ENCODE assay signal across 8 cellular contexts in the genomic region with DNA sequence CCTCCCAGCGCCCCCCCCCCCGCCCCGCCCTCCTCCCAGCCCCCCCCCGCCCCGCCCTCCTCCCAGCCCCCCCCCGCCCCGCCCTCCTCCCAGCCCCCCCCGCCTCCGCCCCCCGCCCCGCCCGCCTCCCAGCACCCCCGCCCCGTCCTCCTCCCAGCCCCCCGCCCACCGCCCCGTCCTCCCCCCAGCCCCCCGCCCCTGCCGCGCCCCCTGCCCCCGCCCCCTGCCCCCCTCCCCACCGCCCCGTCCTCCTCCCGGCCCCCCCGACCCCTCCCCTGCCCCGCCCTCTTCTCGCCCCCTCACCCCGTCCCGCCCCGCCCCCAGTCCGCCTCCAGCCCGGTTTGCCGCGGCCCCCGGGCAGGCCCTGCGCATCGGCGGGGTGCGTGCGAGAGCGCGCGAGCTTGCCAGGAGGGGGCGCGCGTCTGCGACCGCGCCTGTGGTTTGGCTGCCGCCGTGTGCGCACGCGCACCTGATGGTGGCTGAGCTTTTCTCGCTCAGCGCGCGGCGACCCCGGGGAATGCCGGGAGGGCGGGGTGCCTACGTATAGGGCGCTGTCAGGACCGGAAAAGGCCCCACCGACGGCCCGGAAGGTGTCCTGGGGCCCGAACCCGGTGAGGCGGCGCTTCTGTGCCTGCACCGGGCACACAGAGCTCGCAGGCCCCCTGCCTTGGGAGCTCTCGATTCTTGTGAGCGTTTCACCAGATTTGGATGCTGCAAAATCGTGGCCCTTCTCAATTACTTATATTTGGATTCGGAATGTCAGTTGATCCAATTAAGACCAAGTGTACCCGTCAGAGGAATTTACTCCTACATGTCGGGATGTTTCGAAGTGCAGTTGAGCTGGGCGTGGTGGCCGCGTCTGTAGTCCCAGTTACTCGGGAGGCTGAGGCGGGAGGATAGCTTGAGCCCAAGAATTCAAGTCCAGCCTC. TPM values are rescaled to one million over a fixed set of nuclear protein-coding genes. Genes with fewer than 3 reads are reported as not detected.
DNase-seq lines count a peak whose midpoint lies in the region; ATAC-seq and TF ChIP-seq lines count a peak whose summit lies in the region.

No MANE protein-coding gene starts in this region.

- peak overlapping the region; percentile 46 for H3K4me3 ChIP-seq in MG63
- peak overlapping the region; percentile 58 for H3K4me3 ChIP-seq in fibroblast of villous mesenchyme (ENCODE audit: low read depth, low read length)

- peaks cover 7% of the 10 kb centered on the region for H3K27me3 Mint-ChIP-seq in neural crest cell (ENCODE audit: low read depth)
- no peaks in the 10 kb centered on the region for H3K27me3 Mint-ChIP-seq in stimulated activated naive CD8-positive, alpha-beta T cell treated with anti-CD3 and anti-CD28 coated beads, Interleukin-15, amount 100 ng/mL, for 72 hours

- H3K4me3 Mint-ChIP-seq in neural crest cell: peak overlapping the region; percentile 84
- H3K4me3 Mint-ChIP-seq in stimulated activated naive CD8-positive, alpha-beta T cell treated with anti-CD3 and anti-CD28 coated beads, Interleukin-15, amount 100 ng/mL, for 72 hours: peak overlapping the region; percentile 88 to 89

- TF ChIP-seq CTCF in fibroblast of villous mesenchyme (IDR thresholded peaks at IDR 0.05; ENCODE audit: insufficient read depth, low read depth, low read length) (peak; percentile 60), neural crest cell (conservative IDR thresholded peaks at IDR 0.05) (peak; percentile 78)

- peak; percentile 96 for ATAC-seq in stimulated activated naive CD8-positive, alpha-beta T cell treated with anti-CD3 and anti-CD28 coated beads, Interleukin-15, amount 100 ng/mL, for 72 hours

- H3K27ac Mint-ChIP-seq in neural crest cell (ENCODE audit: unreplicated experiment): peak overlapping the region; percentile 6
- H3K27ac Mint-ChIP-seq in stimulated activated naive CD8-positive, alpha-beta T cell treated with anti-CD3 and anti-CD28 coated beads, Interleukin-15, amount 100 ng/mL, for 72 hours: peak overlapping the region; percentile 96 to 97

- TF ChIP-seq POLR2A in Raji (IDR thresholded peaks at IDR 0.05; ENCODE audit: insufficient read depth, low read depth, low read length): peak; percentile 94

- no peaks in the 10 kb centered on the region for H3K9me3 Mint-ChIP-seq in neural crest cell
- peaks cover 0 to 13% of the 10 kb centered on the region in 2 donors for H3K9me3 Mint-ChIP-seq in stimulated activated naive CD8-positive, alpha-beta T cell treated with anti-CD3 and anti-CD28 coated beads, Interleukin-15, amount 100 ng/mL, for 72 hours

- no peaks in the 10 kb centered on the region for H3K36me3 Mint-ChIP-seq in neural crest cell (ENCODE audit: low read depth)

- H3K9me3 ChIP-seq in MG63: no peaks in the 10 kb centered on the region

- peaks cover 25% of the 10 kb centered on the region for H3K4me1 Mint-ChIP-seq in neural crest cell
- H3K4me1 Mint-ChIP-seq in stimulated activated naive CD8-positive, alpha-beta T cell treated with anti-CD3 and anti-CD28 coated beads, Interleukin-15, amount 100 ng/mL, for 72 hours: peaks cover 44% of the 10 kb centered on the region

- no peaks in the 10 kb centered on the region for H3K27me3 ChIP-seq in MG63

- H3K36me3 ChIP-seq in MG63: peaks cover 18% of the 10 kb centered on the region

- DNase-seq in GM03348 (ENCODE audit: low spot score): peak; percentile 97
- peak; percentile 91 for DNase-seq in HCEC 1CT
- peak; percentile 96 for DNase-seq in MG63
- peak; percentile 99 for DNase-seq in activated effector memory CD4-positive, alpha-beta T cell treated with anti-CD3 and anti-CD28 coated beads, Interleukin-2, amount 50 U/mL, for 16 hours
- peak; percentile 93 for DNase-seq in fibroblast of villous mesenchyme (ENCODE audit: low read depth)
- DNase-seq in neural crest cell (ENCODE audit: low read depth, low spot score): peak; percentile 97
- DNase-seq in stimulated activated naive CD8-positive, alpha-beta T cell treated with anti-CD3 and anti-CD28 coated beads, Interleukin-15, amount 100 ng/mL, for 72 hours: peak; percentile 97 to 98

RNA-seq across cellular contexts. Expression of a gene that starts 0.5 kb away (rescaled TPM):
- total RNA-seq in MG63 (2014; rRNA removed; shearing (Covaris generic); ENCODE audit: low replicate concordance): 50.6 and 61.7 TPM in 2 replicates
- total RNA-seq in fibroblast of villous mesenchyme (22.9 and 27.1 TPM in 2 replicates), neural crest cell (72.4 and 73.8 TPM in 2 replicates)

RNA-seq across cellular contexts. Expression of a gene that starts 36.1 kb away (rescaled TPM):
- total RNA-seq in MG63 (2014; rRNA removed; shearing (Covaris generic); ENCODE audit: low replicate concordance): 465 and 558 TPM in 2 replicates
- 177 and 221 TPM in 2 replicates for total RNA-seq in fibroblast of villous mesenchyme
- 11.1 and 12.3 TPM in 2 replicates for total RNA-seq in neural crest cell

RNA-seq across cellular contexts. Expression of a gene that starts 44.2 kb away (rescaled TPM):
- 7.9 and 19.0 TPM in 2 replicates for total RNA-seq in MG63 (2014; rRNA removed; shearing (Covaris generic); ENCODE audit: low replicate concordance)
- 13.8 and 14.8 TPM in 2 replicates for total RNA-seq in fibroblast of villous mesenchyme
- 25.7 and 26.5 TPM in 2 replicates for total RNA-seq in neural crest cell

Comparison
In these comparisons a context has a peak if more than half of its experiments do, and no peak if none do; other contexts are left out.
1. Peak in every context shown above with its lines: DNase-seq, ATAC-seq and H3K4me3 ChIP-seq.
2. RNA of a gene that starts 36.1 kb away (total RNA-seq): 465 to 558 TPM in MG63 and 177 to 221 TPM in fibroblast of villous mesenchyme; 11.1 to 12.3 TPM in neural crest cell; every median in the first group is over 10 times any median in the second.